In the genomic region with DNA sequence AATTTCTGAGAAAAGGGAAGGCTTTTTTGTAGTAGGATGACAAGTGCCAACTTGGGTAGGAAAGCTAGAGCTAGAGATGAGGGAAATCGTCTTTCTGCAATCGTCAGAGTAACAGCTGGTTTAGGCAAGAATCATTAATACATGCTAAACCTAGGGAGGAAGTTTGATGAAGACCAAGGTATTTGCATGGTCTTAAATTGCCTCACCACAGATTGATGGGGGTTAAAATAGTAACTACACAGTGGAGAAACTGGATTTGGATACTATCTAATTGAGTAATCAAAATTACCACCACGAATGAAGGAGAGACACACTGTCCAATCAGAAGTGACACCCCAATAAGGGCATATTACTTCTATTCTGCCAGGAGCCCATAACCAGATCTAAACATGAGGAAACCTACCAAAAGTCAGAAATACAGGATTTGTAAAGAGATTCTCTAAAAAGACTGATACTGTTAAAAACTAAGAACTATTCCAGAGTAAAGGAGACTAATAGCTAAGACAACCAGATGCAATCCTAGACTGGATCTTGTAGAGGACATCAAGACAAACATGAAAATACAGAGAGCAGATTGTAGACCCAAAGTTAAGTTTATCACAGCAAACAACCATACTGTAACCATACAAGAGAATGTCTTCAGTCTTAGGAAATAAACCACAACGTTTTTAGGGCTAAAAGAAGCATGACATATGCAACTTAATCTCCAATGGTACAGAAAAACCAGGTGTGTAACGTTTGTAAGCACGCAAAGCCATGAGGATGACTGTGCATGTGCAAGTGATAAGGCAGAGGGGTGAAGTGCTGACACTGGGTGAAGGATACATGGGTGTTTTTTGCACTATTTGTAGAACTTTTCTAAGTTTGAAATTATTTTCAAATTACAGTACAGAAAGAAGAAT, we compare ENCODE assay signal across 1 cellular context.
TF ChIP-seq lines count a peak whose summit lies in the region.

No MANE protein-coding gene starts in this region.

TF ChIP-seq in WTC11, 78 proteins besides CTCF, POLR2A, EP300 and RAD21 (continued from another document):
- no peak for TF ChIP-seq ATF6 (CRISPR knock-in tag; IDR thresholded peaks at IDR 0.05)
